Comparison of ENCODE assay signal across 26 cellular contexts in genomic region chr9:72401396-72401795, GRCh38.
"Had no signal": no experiment of that assay in that cellular context is flagged by ENCODE, and none has a peak within 500 bp of the region (broad histone marks: within the 10 kb centered on the region; RNA-seq: fewer than 3 reads in every experiment).

No MANE protein-coding gene starts in this region.

- H3K36me3 ChIP-seq: brain microvascular endothelial cell, esophagus muscularis mucosa, gastrocnemius medialis, pancreas, spleen, transverse colon had no signal

- H3K27ac ChIP-seq: brain microvascular endothelial cell, esophagus muscularis mucosa, gastrocnemius medialis, hepatocyte, pancreas, spleen, transverse colon had no signal

- H3K4me3 ChIP-seq: esophagus muscularis mucosa, gastrocnemius medialis, hepatocyte, pancreas, spleen, testis, transverse colon had no signal

- H3K9me3 ChIP-seq: esophagus muscularis mucosa, gastrocnemius medialis, spleen, testis, transverse colon had no signal

- ATAC-seq: gastrocnemius medialis, left cardiac atrium, left ventricle myocardium superior, pancreas, right cardiac atrium, WTC11 had no signal

- DNase-seq: activated CD4-positive, alpha-beta memory T cell treated with anti-CD3 and anti-CD28 coated beads, Interleukin-2, amount 10 ng/mL, durations not matched to agents 7 days and 5 days; activated CD4-positive, alpha-beta T cell treated with anti-CD3 and anti-CD28 coated beads for 1 hour; activated CD4-positive, alpha-beta T cell treated with anti-CD3 and anti-CD28 coated beads, Interleukin-2, amount 10 ng/mL, durations not matched to agents 7 days and 5 days; activated CD8-positive, alpha-beta memory T cell treated with anti-CD3 and anti-CD28 coated beads, Interleukin-2, amount 50 U/mL, for 48 hours; activated gamma-delta T cell; activated naive CD4-positive, alpha-beta T cell treated with anti-CD3 and anti-CD28 coated beads, Interleukin-2, amount 10 ng/mL, durations not matched to agents 7 days and 5 days; activated naive CD8-positive, alpha-beta T cell treated with anti-CD3 and anti-CD28 coated beads, Interleukin-2, amount 10 ng/mL, durations not matched to agents 7 days and 5 days; activated T-cell treated with anti-CD3 and anti-CD28 coated beads, Interleukin-2, amount 50 U/mL, for 24 hours; brain microvascular endothelial cell; gastrocnemius medialis; islet precursor cell; left cardiac atrium; left ventricle myocardium superior; naive B cell; nephron progenitor cell; nucleus accumbens; pancreas; right cardiac atrium; spleen; stimulated activated naive CD4-positive, alpha-beta T cell treated with Interleukin-2 at 50 U/mL for 16 hours; testis; transverse colon had no signal

- H3K27me3 ChIP-seq: brain microvascular endothelial cell, esophagus muscularis mucosa, gastrocnemius medialis, hepatocyte, pancreas, spleen, testis, transverse colon had no signal

- FAIRE-seq: astrocyte, pancreas had no signal
